Comparison of ENCODE assay signal across 1 cellular context in the genomic region with DNA sequence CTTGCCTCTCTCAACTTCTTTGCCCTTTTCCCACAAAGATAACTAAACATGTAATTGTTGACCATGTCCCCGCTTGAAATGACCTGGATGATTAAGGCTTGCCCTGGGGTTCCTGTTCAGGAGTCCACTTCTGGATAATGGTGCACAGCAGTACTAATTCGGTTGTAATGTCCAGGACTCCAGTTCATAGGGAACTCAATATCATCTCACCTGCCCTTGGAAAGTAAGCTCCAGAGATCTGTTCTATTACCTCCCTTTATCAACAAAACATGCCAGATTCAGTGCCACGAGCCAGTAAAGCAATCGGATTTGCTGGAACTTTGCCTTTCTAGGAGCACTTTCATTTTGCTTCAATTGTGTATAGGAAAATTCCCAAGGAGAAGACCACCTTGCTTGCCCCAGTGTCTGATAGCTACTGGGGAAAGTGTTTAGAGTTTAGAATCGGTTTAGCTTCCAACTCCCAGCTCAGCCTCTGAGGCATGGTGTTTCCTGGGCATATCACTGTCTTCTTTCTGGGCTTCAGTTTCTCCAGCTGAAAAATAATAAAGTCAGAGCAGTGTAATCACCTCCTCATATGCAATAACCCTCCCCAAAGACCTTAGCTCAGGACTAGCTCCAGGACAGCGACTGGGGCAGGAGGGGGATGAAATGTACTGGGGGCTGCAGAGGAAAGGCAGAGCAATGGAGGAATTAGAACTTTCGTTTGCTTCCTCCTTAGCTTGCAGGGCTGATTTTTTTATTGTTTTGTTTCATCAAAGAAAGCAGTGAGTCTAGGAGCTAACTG.
TF ChIP-seq lines count a peak whose summit lies in the region.

No MANE protein-coding gene starts in this region.

TF ChIP-seq in GM23338, 12 proteins besides CTCF, POLR2A, EP300 and RAD21 (continued from another document):
- TF ChIP-seq, protein P1, sequence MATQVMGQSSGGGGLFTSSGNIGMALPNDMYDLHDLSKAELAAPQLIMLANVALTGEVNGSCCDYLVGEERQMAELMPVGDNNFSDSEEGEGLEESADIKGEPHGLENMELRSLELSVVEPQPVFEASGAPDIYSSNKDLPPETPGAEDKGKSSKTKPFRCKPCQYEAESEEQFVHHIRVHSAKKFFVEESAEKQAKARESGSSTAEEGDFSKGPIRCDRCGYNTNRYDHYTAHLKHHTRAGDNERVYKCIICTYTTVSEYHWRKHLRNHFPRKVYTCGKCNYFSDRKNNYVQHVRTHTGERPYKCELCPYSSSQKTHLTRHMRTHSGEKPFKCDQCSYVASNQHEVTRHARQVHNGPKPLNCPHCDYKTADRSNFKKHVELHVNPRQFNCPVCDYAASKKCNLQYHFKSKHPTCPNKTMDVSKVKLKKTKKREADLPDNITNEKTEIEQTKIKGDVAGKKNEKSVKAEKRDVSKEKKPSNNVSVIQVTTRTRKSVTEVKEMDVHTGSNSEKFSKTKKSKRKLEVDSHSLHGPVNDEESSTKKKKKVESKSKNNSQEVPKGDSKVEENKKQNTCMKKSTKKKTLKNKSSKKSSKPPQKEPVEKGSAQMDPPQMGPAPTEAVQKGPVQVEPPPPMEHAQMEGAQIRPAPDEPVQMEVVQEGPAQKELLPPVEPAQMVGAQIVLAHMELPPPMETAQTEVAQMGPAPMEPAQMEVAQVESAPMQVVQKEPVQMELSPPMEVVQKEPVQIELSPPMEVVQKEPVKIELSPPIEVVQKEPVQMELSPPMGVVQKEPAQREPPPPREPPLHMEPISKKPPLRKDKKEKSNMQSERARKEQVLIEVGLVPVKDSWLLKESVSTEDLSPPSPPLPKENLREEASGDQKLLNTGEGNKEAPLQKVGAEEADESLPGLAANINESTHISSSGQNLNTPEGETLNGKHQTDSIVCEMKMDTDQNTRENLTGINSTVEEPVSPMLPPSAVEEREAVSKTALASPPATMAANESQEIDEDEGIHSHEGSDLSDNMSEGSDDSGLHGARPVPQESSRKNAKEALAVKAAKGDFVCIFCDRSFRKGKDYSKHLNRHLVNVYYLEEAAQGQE (IDR thresholded peaks at IDR 0.05; ENCODE audit: unreplicated experiment), result peak; percentile 31
